9 cellular contexts compared by ENCODE assay signal in genomic region chr5:151215546-151215880, GRCh38. TPM values are rescaled to one million over a fixed set of nuclear protein-coding genes. Genes with fewer than 3 reads are reported as not detected.
DNase-seq lines count a peak whose midpoint lies in the region; ATAC-seq and TF ChIP-seq lines count a peak whose summit lies in the region.
"Had no signal": no experiment of that assay in that cellular context is flagged by ENCODE, and none has a peak within 500 bp of the region (broad histone marks: within the 10 kb centered on the region; RNA-seq: fewer than 3 reads in every experiment).

No MANE protein-coding gene starts in this region.

- peaks cover 13% of the 10 kb centered on the region for H3K36me3 ChIP-seq in OCI-LY3 (replicated peaks; ENCODE audit: low read depth, low read length)

- 85% methylated on average over 2 of the region's 2 CpGs for WGBS in right cardiac atrium

- H3K4me1 Mint-ChIP-seq in activated CD4-positive, alpha-beta T cell treated with anti-CD3 and anti-CD28 coated beads for 36 hours, result peaks cover 85% of the 10 kb centered on the region

- no peak for DNase-seq in activated CD4-positive, alpha-beta T cell treated with anti-CD3 and anti-CD28 coated beads for 36 hours
- no peak for DNase-seq in activated CD4-positive, alpha-beta T cell treated with anti-CD3 and anti-CD28 coated beads for 48 hours
- no peak for DNase-seq in right cardiac atrium
- peak; percentile 25 for DNase-seq in stimulated activated CD8-positive, alpha-beta memory T cell treated with anti-CD3 and anti-CD28 coated beads, Interleukin-4, amount 100 ng/mL, for 48 hours
- no peak for DNase-seq in SHP77 (lab: John Stamatoyannopoulos, UW)
- DNase-seq in NCI-H446 (lab: John Stamatoyannopoulos, UW), result no peak
- no peak for DNase-seq in RKO (ENCODE audit: low spot score)
- DNase-seq: 8988T had no signal

- CTCF ChIA-PET in activated CD4-positive, alpha-beta T cell treated with anti-CD3 and anti-CD28 coated beads for 36 hours (lab: Charles Lee), result interaction anchor here (0.7 to 6.6 kb wide), 7 partner anchors 7 to 137 kb away, joined by 3 to 68 read pairs (median 4); partner anchors contain the start of gene CCDC69

- H3K9ac ChIP-seq in OCI-LY3 (ENCODE audit: low read length), result 0 out of 2 replicates have a peak overlapping the region, but pooled peaks have one; percentile 70

- peak overlapping the region; percentile 13 for H3K4me3 Mint-ChIP-seq in activated CD4-positive, alpha-beta T cell treated with anti-CD3 and anti-CD28 coated beads for 36 hours

- H3K36me3 Mint-ChIP-seq in activated CD4-positive, alpha-beta T cell treated with anti-CD3 and anti-CD28 coated beads for 36 hours (ENCODE audit: low read depth), result peaks cover 38% of the 10 kb centered on the region

- H3K27ac ChIP-seq in OCI-LY3 (ENCODE audit: low read length) (peak overlapping the region; percentile 99), right cardiac atrium (ENCODE audit: low read length) (peak overlapping the region; percentile 90)

- H3K4me1 ChIP-seq in OCI-LY3 (ENCODE audit: low read length), result peaks cover 70% of the 10 kb centered on the region
- peaks cover 30% of the 10 kb centered on the region for H3K4me1 ChIP-seq in right cardiac atrium (ENCODE audit: control insufficient read depth, insufficient read depth, low read length)

- POLR2A ChIA-PET in activated CD4-positive, alpha-beta T cell treated with anti-CD3 and anti-CD28 coated beads for 36 hours (lab: Charles Lee), result no interaction called here

- H3K27me3 Mint-ChIP-seq in activated CD4-positive, alpha-beta T cell treated with anti-CD3 and anti-CD28 coated beads for 36 hours, result no peaks in the 10 kb centered on the region

- peaks cover 56% of the 10 kb centered on the region for H3K79me2 ChIP-seq in OCI-LY3 (ENCODE audit: low read length)

- peaks cover 10% of the 10 kb centered on the region; the same call in 1 of the 2 replicates for H4K20me1 ChIP-seq in OCI-LY3 (ENCODE audit: insufficient read depth, low read length)

- H3K27ac Mint-ChIP-seq in activated CD4-positive, alpha-beta T cell treated with anti-CD3 and anti-CD28 coated beads for 36 hours, result peak overlapping the region; percentile 97

- no peak overlapping the region for H2AFZ ChIP-seq in OCI-LY3 (ENCODE audit: low read depth, low read length)

- intact Hi-C loops in activated CD4-positive, alpha-beta T cell treated with anti-CD3 and anti-CD28 coated beads for 36 hours (cut with DNase I, micrococcal nuclease), result loop anchor here (2.0 kb wide), 2 partner anchors 37 to 59 kb away; partner anchors contain the start of genes ANXA6 (in 2 of the 2) and GM2A (in 1 of the 2)
- intact Hi-C loops in right cardiac atrium (cut with DNase I), result no loop called here

- H3K9me3 ChIP-seq in OCI-LY3 (ENCODE audit: insufficient read depth, low read length), result peaks cover 23% of the 10 kb centered on the region; the same call in 1 of the 2 replicates
- no peaks in the 10 kb centered on the region for H3K9me3 ChIP-seq in right cardiac atrium (ENCODE audit: control insufficient read depth, low read length)

- H3K9me3 Mint-ChIP-seq in activated CD4-positive, alpha-beta T cell treated with anti-CD3 and anti-CD28 coated beads for 36 hours (ENCODE audit: low read depth), result no peaks in the 10 kb centered on the region

- no peak for ATAC-seq in activated CD4-positive, alpha-beta T cell treated with anti-CD3 and anti-CD28 coated beads for 36 hours
- ATAC-seq in right cardiac atrium, result no peak

- TF ChIP-seq CTCF in OCI-LY3 (IDR thresholded peaks at IDR 0.05; ENCODE audit: low read depth, low read length), result no peak

- H3K4me3 ChIP-seq in OCI-LY3 (ENCODE audit: low read length) (no peak overlapping the region), right cardiac atrium (ENCODE audit: low read length) (no peak overlapping the region)

- H3K4me2 ChIP-seq in OCI-LY3 (ENCODE audit: low read length), result peak overlapping the region; percentile 91

- H3K27me3 ChIP-seq in OCI-LY3 (ENCODE audit: low read depth, low read length), result no peaks in the 10 kb centered on the region
- no peaks in the 10 kb centered on the region for H3K27me3 ChIP-seq in right cardiac atrium (ENCODE audit: control insufficient read depth, insufficient read depth)

RNA-seq across cellular contexts. Expression of gene CCDC69, which starts 8.4 kb away (rescaled TPM):
- total RNA-seq in activated CD4-positive, alpha-beta T cell treated with anti-CD3 and anti-CD28 coated beads for 36 hours, result 10 to 100 TPM; 24.8 to 26.9 TPM
- total RNA-seq in right cardiac atrium, result 100 to 1,000 TPM; 167 to 194 (median 190) TPM
- polyA plus RNA-seq in right cardiac atrium, result 244 TPM

RNA-seq across cellular contexts. Expression of gene GM2A, which starts 37.5 kb away (rescaled TPM):
- 10 to 100 TPM; 17.2 to 19.3 TPM for total RNA-seq in activated CD4-positive, alpha-beta T cell treated with anti-CD3 and anti-CD28 coated beads for 36 hours
- 10 to 100 TPM; 30.1 to 43.4 (median 35.3) TPM for total RNA-seq in right cardiac atrium
- polyA plus RNA-seq in right cardiac atrium, result 27.7 TPM

RNA-seq across cellular contexts. Expression of gene ANXA6, which starts 57.9 kb away (rescaled TPM):
- 100 to 1,000 TPM; 322 to 332 TPM for total RNA-seq in activated CD4-positive, alpha-beta T cell treated with anti-CD3 and anti-CD28 coated beads for 36 hours
- total RNA-seq in right cardiac atrium, result 100 to 1,000 TPM; 220 to 238 (median 232) TPM
- polyA plus RNA-seq in right cardiac atrium, result 203 TPM

Comparison
In these comparisons a context has a peak if more than half of its experiments do, and no peak if none do; other contexts are left out.
1. RNA of gene CCDC69, which starts 8.4 kb away (total RNA-seq): 167 to 194 TPM in right cardiac atrium; 24.8 to 26.9 TPM in activated CD4-positive, alpha-beta T cell treated with anti-CD3 and anti-CD28 coated beads for 36 hours; every median in the first group is over 4 times any median in the second.
2. intact Hi-C loops: an anchor here in activated CD4-positive, alpha-beta T cell treated with anti-CD3 and anti-CD28 coated beads for 36 hours (2.0 kb wide); none called in right cardiac atrium.